Comparison of ENCODE assay signal across 24 cellular contexts in genomic region chr11:17877886-17878285, GRCh38.
A peak's percentile ranks its signal among the peaks of the same experiment; 100 is the strongest.
DNase-seq lines count a peak whose midpoint lies in the region; ATAC-seq, FAIRE-seq and TF ChIP-seq lines count a peak whose summit lies in the region.
"Had no signal": no experiment of that assay in that cellular context is flagged by ENCODE, and none has a peak within 500 bp of the region (broad histone marks: within the 10 kb centered on the region; RNA-seq: fewer than 3 reads in every experiment).

No MANE protein-coding gene starts in this region.

- H3K9ac ChIP-seq in BLaER1, result no peak overlapping the region
- H3K9ac ChIP-seq: GM23248 had no signal

- intact Hi-C loops in esophagus muscularis mucosa (cut with DNase I), result no loop called here

- no peak overlapping the region for H3K27ac Mint-ChIP-seq in activated naive CD4-positive, alpha-beta T cell treated with anti-CD3 and anti-CD28 coated beads, Interleukin-2, amount 50 U/mL, for 72 hours
- H3K27ac Mint-ChIP-seq: CD4-positive, CD25-positive, alpha-beta regulatory T cell had no signal

- H3K4me1 ChIP-seq in BLaER1, result peaks cover 16% of the 10 kb centered on the region
- no peaks in the 10 kb centered on the region for H3K4me1 ChIP-seq in esophagus muscularis mucosa
- H3K4me1 ChIP-seq: A549, HAP-1 had no signal

- H3K27ac ChIP-seq in BLaER1 (no peak overlapping the region), esophagus muscularis mucosa (replicated peaks in 1 of 4) (no peak overlapping the region)
- H3K27ac ChIP-seq: 22Rv1, A549, GM23248 had no signal

- H3K4me2 ChIP-seq in BLaER1, result peak overlapping the region; percentile 31; the same call in 1 of the 2 replicates
- H3K4me2 ChIP-seq: A549 had no signal

- H3K27me3 ChIP-seq in BLaER1 (no peaks in the 10 kb centered on the region), esophagus muscularis mucosa (no peaks in the 10 kb centered on the region)

- H3K36me3 Mint-ChIP-seq in activated naive CD4-positive, alpha-beta T cell treated with anti-CD3 and anti-CD28 coated beads, Interleukin-2, amount 50 U/mL, for 72 hours, result peaks cover 0 to 4% of the 10 kb centered on the region in 2 donors

- H3K9me3 Mint-ChIP-seq in activated naive CD4-positive, alpha-beta T cell treated with anti-CD3 and anti-CD28 coated beads, Interleukin-2, amount 50 U/mL, for 72 hours, result no peaks in the 10 kb centered on the region
- H3K9me3 Mint-ChIP-seq: CD4-positive, CD25-positive, alpha-beta regulatory T cell; CD8-positive, alpha-beta memory T cell had no signal

- H3K4me3 ChIP-seq in BLaER1 (no peak overlapping the region), esophagus muscularis mucosa (no peak overlapping the region)
- H3K4me3 ChIP-seq: A549, GM23248, HAP-1 had no signal

- no peak for TF ChIP-seq EP300 in esophagus muscularis mucosa (IDR thresholded peaks at IDR 0.05)

- no peak for TF ChIP-seq CTCF in esophagus muscularis mucosa (IDR thresholded peaks at IDR 0.05)

- 96% methylated on average over 3 of the region's 3 CpGs for WGBS in esophagus muscularis mucosa

- TF ChIP-seq POLR2A in esophagus muscularis mucosa (IDR thresholded peaks at IDR 0.05; ENCODE audit: low read depth), result no peak

- no peaks in the 10 kb centered on the region for H4K20me1 ChIP-seq in BLaER1

- DNase-seq in GM19239 (ENCODE audit: insufficient read length, low spot score) (no peak), esophagus muscularis mucosa (ENCODE audit: extremely low spot score) (peak; percentile 39), urothelium cell line (ENCODE audit: low spot score) (no peak), NCI-H82 (lab: John Stamatoyannopoulos, UW) (no peak), pons (ENCODE audit: low spot score) (no peak)
- no peak for DNase-seq in activated naive CD4-positive, alpha-beta T cell treated with anti-CD3 and anti-CD28 coated beads, Interleukin-2, amount 50 U/mL, for 72 hours (ENCODE audit: low spot score in 2 of 2)
- DNase-seq: AML-193; C1 segment of cervical spinal cord; CD4-positive, CD25-positive, alpha-beta regulatory T cell; CD8-positive, alpha-beta memory T cell; COR-L47; DMS 273 treated with DMSO at 0.1 percent for 48 hours; DMS53; DND-41; EL; GM23248; IMR-90; KBM-7 had no signal

- ATAC-seq in HG02885 (IDR thresholded peaks at IDR 0.05; ENCODE audit: poor library complexity, unreplicated experiment), result peak; percentile 50
- ATAC-seq in activated naive CD4-positive, alpha-beta T cell treated with anti-CD3 and anti-CD28 coated beads, Interleukin-2, amount 50 U/mL, for 72 hours, result no peak
- ATAC-seq: A549 had no signal

- H3K9me3 ChIP-seq in BLaER1 (no peaks in the 10 kb centered on the region), esophagus muscularis mucosa (no peaks in the 10 kb centered on the region)
- H3K9me3 ChIP-seq: A549, HAP-1 had no signal

- peaks cover 31% of the 10 kb centered on the region for H3K36me3 ChIP-seq in BLaER1
- peaks cover 0 to 12% (median 3%) of the 10 kb centered on the region in 4 donors for H3K36me3 ChIP-seq in esophagus muscularis mucosa

- peak; percentile 11 for FAIRE-seq in GM19239 (lab: Jason Lieb, UNC)
- no peak for FAIRE-seq in urothelium cell line (lab: Jason Lieb, UNC)
- FAIRE-seq: A549, HTR-8/SVneo had no signal
